1 cellular context compared by ENCODE assay signal in genomic region chr2:24276349-24276899, GRCh38.
TF ChIP-seq lines count a peak whose summit lies in the region.

No MANE protein-coding gene starts in this region.

TF ChIP-seq in IMR-90, 13 proteins besides CTCF, POLR2A, EP300 and RAD21:
- no peak for TF ChIP-seq SMC3 (IDR thresholded peaks at IDR 0.05; ENCODE audit: low read depth, low read length)
- TF ChIP-seq NFE2L2 (IDR thresholded peaks at IDR 0.05; ENCODE audit: low read depth, low read length), result no peak
- TF ChIP-seq ELK1 (IDR thresholded peaks at IDR 0.05; ENCODE audit: borderline replicate concordance, low read depth, low read length), result no peak
- TF ChIP-seq MAZ (IDR thresholded peaks at IDR 0.05; ENCODE audit: borderline replicate concordance, low read depth, low read length), result no peak
- no peak for TF ChIP-seq CHD1 (IDR thresholded peaks at IDR 0.05; ENCODE audit: low read depth, low read length)
- TF ChIP-seq FOS (IDR thresholded peaks at IDR 0.05; ENCODE audit: low read depth, low read length), result no peak
- no peak for TF ChIP-seq MXI1 (IDR thresholded peaks at IDR 0.05; ENCODE audit: borderline replicate concordance, low read depth, low read length)
- TF ChIP-seq USF2 (IDR thresholded peaks at IDR 0.05; ENCODE audit: low read depth, low read length), result no peak
- no peak for TF ChIP-seq BHLHE40 (IDR thresholded peaks at IDR 0.05; ENCODE audit: low read depth, low read length)
- TF ChIP-seq RFX5 (IDR thresholded peaks at IDR 0.05; ENCODE audit: low read depth, low read length), result no peak
- TF ChIP-seq RCOR1 (IDR thresholded peaks at IDR 0.05; ENCODE audit: insufficient replicate concordance, low read length), result no peak
- TF ChIP-seq CEBPB (IDR thresholded peaks at IDR 0.05; ENCODE audit: low read depth, low read length), result no peak
- TF ChIP-seq MAFK (IDR thresholded peaks at IDR 0.05; ENCODE audit: low read depth, low read length), result no peak
